ENCODE assay signal across 8 cellular contexts in genomic region chr16:3443108-3444031, GRCh38. TPM values are rescaled to one million over a fixed set of nuclear protein-coding genes. Genes with fewer than 3 reads are reported as not detected.
A peak's percentile ranks its signal among the peaks of the same experiment; 100 is the strongest.
DNase-seq lines count a peak whose midpoint lies in the region; ATAC-seq and TF ChIP-seq lines count a peak whose summit lies in the region.

NAA60 (plus strand) TSS chr16:3443680; CDS start chr16:3476228, 32,548 bp downstream.
ZNF597 (minus strand) TSS chr16:3443504; CDS start chr16:3443153, 351 bp downstream.

- H3K4me1 Mint-ChIP-seq in natural killer cell treated with Interleukin-12 subunit alpha and Interleukin-12 subunit beta and Interleukin-15 and Interleukin-18, amount 100 ng/mL, for 72 hours (ENCODE audit: low read depth in 2 of 2) = peaks cover 18 to 20% of the 10 kb centered on the region in 2 donors

- peak within 1 kb of the TSS; percentile 95 for H3K4me3 Mint-ChIP-seq in natural killer cell treated with Interleukin-12 subunit alpha and Interleukin-12 subunit beta and Interleukin-15 and Interleukin-18, amount 100 ng/mL, for 72 hours

- peaks cover 3% of the 10 kb centered on the region for H3K9me3 Mint-ChIP-seq in natural killer cell treated with Interleukin-12 subunit alpha and Interleukin-12 subunit beta and Interleukin-15 and Interleukin-18, amount 100 ng/mL, for 72 hours

- ATAC-seq in GM21390 (IDR thresholded peaks at IDR 0.05; ENCODE audit: unreplicated experiment) = peak; percentile 84
- peak; percentile 97 to 98 for ATAC-seq in natural killer cell treated with Interleukin-12 subunit alpha and Interleukin-12 subunit beta and Interleukin-15 and Interleukin-18, amount 100 ng/mL, for 72 hours
- peak; percentile 95 for ATAC-seq in stimulated activated naive CD8-positive, alpha-beta T cell treated with anti-CD3 and anti-CD28 coated beads, Interleukin-15, Interleukin-2, amounts not matched to agents 100 U/mL and 50 U/mL, for 24 hours

- TF ChIP-seq CTCF in fibroblast of the aortic adventitia (IDR thresholded peaks at IDR 0.05; ENCODE audit: insufficient read depth, low read length) = no peak

- peaks cover 0 to 3% of the 10 kb centered on the region in 2 donors for H3K27me3 Mint-ChIP-seq in natural killer cell treated with Interleukin-12 subunit alpha and Interleukin-12 subunit beta and Interleukin-15 and Interleukin-18, amount 100 ng/mL, for 72 hours

- H3K36me3 Mint-ChIP-seq in natural killer cell treated with Interleukin-12 subunit alpha and Interleukin-12 subunit beta and Interleukin-15 and Interleukin-18, amount 100 ng/mL, for 72 hours = peaks cover 21% of the 10 kb centered on the region

- H3K27ac Mint-ChIP-seq in natural killer cell treated with Interleukin-12 subunit alpha and Interleukin-12 subunit beta and Interleukin-15 and Interleukin-18, amount 100 ng/mL, for 72 hours = peak within 1 kb of the TSS; percentile 90 to 97

- H3K4me3 ChIP-seq in fibroblast of the aortic adventitia (ENCODE audit: low read depth, low read length) = peak within 1 kb of the TSS; percentile 80

- DNase-seq in COR-L47 (lab: John Stamatoyannopoulos, UW) = peak; percentile 89
- DNase-seq in HuH-7.5 (ENCODE audit: low spot score) = peak; percentile 80
- peak; percentile 92 for DNase-seq in RPMI8226
- peak; percentile 68 for DNase-seq in activated effector memory CD4-positive, alpha-beta T cell treated with Interleukin-2 at 50 U/mL for 16 hours
- DNase-seq in fibroblast of the aortic adventitia (ENCODE audit: low read depth) = peak; percentile 92
- DNase-seq in natural killer cell treated with Interleukin-12 subunit alpha and Interleukin-12 subunit beta and Interleukin-15 and Interleukin-18, amount 100 ng/mL, for 72 hours (ENCODE audit: low spot score) = peak; percentile 90
- DNase-seq in stimulated activated naive CD8-positive, alpha-beta T cell treated with anti-CD3 and anti-CD28 coated beads, Interleukin-15, Interleukin-2, amounts not matched to agents 100 U/mL and 50 U/mL, for 24 hours = peak; percentile 77

RNA-seq across cellular contexts. Expression of gene NAA60, which starts in this region (rescaled TPM):
- 13.0 and 16.6 TPM in 2 replicates for total RNA-seq in fibroblast of the aortic adventitia (ENCODE audit: low replicate concordance)
- 10 to 100 TPM; 59.0 to 60.0 TPM for total RNA-seq in natural killer cell treated with Interleukin-12 subunit alpha and Interleukin-12 subunit beta and Interleukin-15 and Interleukin-18, amount 100 ng/mL, for 72 hours

RNA-seq across cellular contexts. Expression of gene ZNF597, which starts in this region (rescaled TPM):
- total RNA-seq in fibroblast of the aortic adventitia (ENCODE audit: low replicate concordance) = 2.5 and 2.8 TPM in 2 replicates
- total RNA-seq in natural killer cell treated with Interleukin-12 subunit alpha and Interleukin-12 subunit beta and Interleukin-15 and Interleukin-18, amount 100 ng/mL, for 72 hours = 1 to 10 TPM; 2.7 to 2.9 TPM

Comparison
In these comparisons a context has a peak if more than half of its experiments do, and no peak if none do; other contexts are left out.
1. Peak in every context shown above with its lines: DNase-seq, ATAC-seq and H3K4me3 ChIP-seq.